ENCODE assay signal across 6 cellular contexts in the genomic region with DNA sequence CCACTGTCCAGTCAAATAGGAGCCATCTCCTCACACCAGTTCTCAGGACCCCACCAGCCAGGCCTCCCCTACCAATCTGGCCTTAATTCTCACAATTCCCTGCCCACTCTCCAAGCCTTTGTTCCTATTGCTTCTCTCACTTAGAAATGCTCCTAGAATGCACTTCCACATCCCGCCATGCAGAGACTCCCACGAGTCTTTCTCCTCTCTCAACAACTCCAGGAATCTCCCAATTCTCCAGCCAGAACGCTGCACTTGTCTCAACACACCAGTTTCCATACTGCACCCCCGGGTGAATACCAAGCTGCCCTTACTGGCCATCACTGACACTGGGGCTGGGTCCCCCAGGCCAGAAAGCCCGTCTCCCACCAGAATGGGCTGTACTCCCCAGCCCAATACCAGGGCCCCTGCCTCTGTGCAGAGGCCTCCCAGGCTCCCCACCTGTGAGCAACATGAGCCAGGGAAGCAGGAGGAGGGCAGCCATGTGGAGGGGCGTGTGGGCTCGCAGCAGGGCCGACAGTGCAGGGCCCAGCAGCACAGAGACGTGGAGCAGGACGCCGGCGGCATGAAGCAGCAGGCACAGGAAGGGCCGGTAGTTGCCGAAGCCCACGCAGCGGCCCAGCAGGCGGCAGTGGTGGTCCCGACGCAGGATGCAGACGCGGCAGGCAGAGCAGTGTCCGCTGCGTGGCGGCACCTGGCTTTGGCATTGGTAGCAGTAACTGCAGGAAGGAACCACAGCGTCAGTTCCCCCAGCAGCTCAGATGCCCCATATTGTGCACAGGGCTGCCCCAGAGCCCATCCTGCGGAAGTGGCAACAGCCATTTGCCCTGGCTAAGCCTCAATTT. TPM values are rescaled to one million over a fixed set of nuclear protein-coding genes. Genes with fewer than 3 reads are reported as not detected.
DNase-seq lines count a peak whose midpoint lies in the region; ATAC-seq, FAIRE-seq and TF ChIP-seq lines count a peak whose summit lies in the region.

No MANE protein-coding gene starts in this region.

- no peak for ATAC-seq in GM19463 (IDR thresholded peaks at IDR 0.05; ENCODE audit: unreplicated experiment)

- FAIRE-seq in GM12892 (lab: Jason Lieb, UNC) = peak; percentile 98

- peak; percentile 58 for DNase-seq in GM12892 (ENCODE audit: insufficient read length)
- peak; percentile 58 for DNase-seq in activated CD4-positive, alpha-beta T cell treated with anti-CD3 and anti-CD28 coated beads for 48 hours
- peak; percentile 61 for DNase-seq in fibroblast of pulmonary artery (ENCODE audit: low read depth)
- DNase-seq in stimulated activated CD8-positive, alpha-beta memory T cell treated with anti-CD3 and anti-CD28 coated beads, Interleukin-15, amount 100 ng/mL, for 4 hours (ENCODE audit: low read depth in 2 of 2) = peak; percentile 25
- no peak for DNase-seq in COLO668 (lab: John Stamatoyannopoulos, UW; ENCODE audit: unreplicated experiment)

- peak; percentile 45; the same call in 1 of the 2 replicates for TF ChIP-seq POLR2A in GM12892 (IDR thresholded peaks at IDR 0.05; ENCODE audit: low read depth, low read length)

- H3K4me3 ChIP-seq in fibroblast of pulmonary artery (replicated peaks; ENCODE audit: low read depth, low read length) = no peak overlapping the region

- TF ChIP-seq CTCF in fibroblast of pulmonary artery (IDR thresholded peaks at IDR 0.05; ENCODE audit: low read length, missing control alignments) = peak; percentile 59

RNA-seq across cellular contexts. Expression of gene ZDHHC24, which starts 2.4 kb away (rescaled TPM):
- polyA plus RNA-seq in GM12892 (2012; ENCODE audit: missing spikeins) = 3.2 TPM

RNA-seq across cellular contexts. Expression of gene ACTN3, which starts 3.2 kb away (rescaled TPM):
- polyA plus RNA-seq in GM12892 (2012; ENCODE audit: missing spikeins) = 0.34 TPM

RNA-seq across cellular contexts. Expression of gene CTSF, which starts 24.9 kb away (rescaled TPM):
- 0.49 TPM for polyA plus RNA-seq in GM12892 (2012; ENCODE audit: missing spikeins)

RNA-seq across cellular contexts. Expression of gene BBS1, which starts 33.0 kb away (rescaled TPM):
- 15.3 TPM for polyA plus RNA-seq in GM12892 (2012; ENCODE audit: missing spikeins)

RNA-seq across cellular contexts. Expression of gene CCDC87, which starts 49.4 kb away (rescaled TPM):
- polyA plus RNA-seq in GM12892 (2012; ENCODE audit: missing spikeins) = not detected
